In genomic region chr3:169283902-169284451, GRCh38 we compare ENCODE assay signal across 16 cellular contexts.
DNase-seq lines count a peak whose midpoint lies in the region; ATAC-seq and TF ChIP-seq lines count a peak whose summit lies in the region.
"Had no signal": no experiment of that assay in that cellular context is flagged by ENCODE, and none has a peak within 500 bp of the region (broad histone marks: within the 10 kb centered on the region; RNA-seq: fewer than 3 reads in every experiment).

No MANE protein-coding gene starts in this region.

- no peaks in the 10 kb centered on the region for H3K9me3 Mint-ChIP-seq in natural killer cell

- no peaks in the 10 kb centered on the region for H3K36me3 Mint-ChIP-seq in natural killer cell
- H3K36me3 Mint-ChIP-seq: CD4-positive, alpha-beta memory T cell had no signal

- no peaks in the 10 kb centered on the region for H3K4me1 Mint-ChIP-seq in natural killer cell
- H3K4me1 Mint-ChIP-seq: CD4-positive, alpha-beta memory T cell had no signal

- H3K4me3 Mint-ChIP-seq in natural killer cell: no peak overlapping the region
- H3K4me3 Mint-ChIP-seq: CD4-positive, alpha-beta memory T cell had no signal

- DNase-seq in NCI-H2107 (lab: John Stamatoyannopoulos, UW) (peak; percentile 51), SK-N-DZ (ENCODE audit: low spot score) (peak; percentile 37), left kidney (ENCODE audit: low read depth, low spot score) (peak; percentile 22), NCI-H2029 (lab: John Stamatoyannopoulos, UW) (no peak), AG20443 (ENCODE audit: low spot score) (no peak), natural killer cell (no peak)
- DNase-seq: BE2C; CD4-positive, alpha-beta memory T cell; H7; Karpas-422; NCI-H1417; NCI-H1930; NCI-H345; NCI-H748 treated with DMSO at 0.1 percent for 48 hours; SHP77 treated with DMSO at 0.1 percent for 48 hours had no signal

- H3K27me3 Mint-ChIP-seq in natural killer cell (ENCODE audit: low read depth in 2 of 2): no peaks in the 10 kb centered on the region
- H3K27me3 Mint-ChIP-seq: CD4-positive, alpha-beta memory T cell had no signal

- no peak for TF ChIP-seq CTCF in natural killer cell (IDR thresholded peaks at IDR 0.05)

- no peak overlapping the region for H3K27ac Mint-ChIP-seq in natural killer cell
- H3K27ac Mint-ChIP-seq: CD4-positive, alpha-beta memory T cell had no signal

- intact Hi-C loops in natural killer cell (cut with micrococcal nuclease): no loop called here

- ATAC-seq in natural killer cell (no peak), GM21390 (IDR thresholded peaks at IDR 0.05; ENCODE audit: unreplicated experiment) (no peak)

Comparison
In these comparisons a context has a peak if more than half of its experiments do, and no peak if none do; other contexts are left out.
1. DNase-seq: peak in NCI-H2107 (single experiment), SK-N-DZ (single experiment) and left kidney (single experiment); none in NCI-H2029 (single experiment), AG20443 (single experiment) and natural killer cell (single experiment).